Comparison of ENCODE assay signal across 20 cellular contexts in the genomic region with DNA sequence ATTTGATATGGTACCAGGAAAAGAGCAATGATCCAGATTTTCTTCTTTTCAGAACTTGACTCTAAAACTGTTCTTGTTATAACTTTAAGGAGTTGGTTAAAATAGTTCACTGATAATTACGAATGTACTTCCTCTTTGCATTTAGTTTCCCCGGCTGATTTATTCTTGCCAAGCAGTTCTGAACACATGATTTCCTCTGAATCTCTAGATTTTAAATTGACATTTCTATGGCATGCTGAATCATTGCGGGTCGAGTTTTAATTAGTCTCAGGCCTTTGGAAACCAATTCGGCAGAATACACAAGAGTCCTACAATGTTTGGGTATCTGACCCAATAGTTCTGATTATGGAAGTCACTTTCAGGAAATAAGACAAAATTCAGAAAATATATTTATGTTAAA. TPM values are rescaled to one million over a fixed set of nuclear protein-coding genes. Genes with fewer than 3 reads are reported as not detected.
DNase-seq lines count a peak whose midpoint lies in the region; ATAC-seq and TF ChIP-seq lines count a peak whose summit lies in the region.
"Had no signal": no experiment of that assay in that cellular context is flagged by ENCODE, and none has a peak within 500 bp of the region (broad histone marks: within the 10 kb centered on the region; RNA-seq: fewer than 3 reads in every experiment).

No MANE protein-coding gene starts in this region.

- no peaks in the 10 kb centered on the region for H3K36me3 ChIP-seq in heart left ventricle
- H3K36me3 ChIP-seq: brain microvascular endothelial cell had no signal

- WGBS in heart left ventricle, 4 donors: 35 to 47% (median 42%) methylated on average over 5 of the region's 5 CpGs

- H3K27me3 Mint-ChIP-seq in activated naive CD8-positive, alpha-beta T cell: no peaks in the 10 kb centered on the region
- H3K27me3 Mint-ChIP-seq in memory B cell: no peaks in the 10 kb centered on the region
- H3K27me3 Mint-ChIP-seq: activated CD4-positive, alpha-beta T cell treated with anti-CD3 and anti-CD28 coated beads, Interleukin-2, amount 10 ng/mL, durations not matched to agents 7 days and 5 days had no signal

- no peak for TF ChIP-seq POLR2A in heart left ventricle (IDR thresholded peaks at IDR 0.05)

- H3K4me1 ChIP-seq in heart left ventricle: peaks cover 0 to 11% (median 0%) of the 10 kb centered on the region in 12 donors
- H3K4me1 ChIP-seq: Caco-2, foreskin keratinocyte had no signal

- H3K27ac ChIP-seq in heart left ventricle: no peak overlapping the region
- H3K27ac ChIP-seq: brain microvascular endothelial cell, foreskin keratinocyte had no signal

- peak overlapping the region; percentile 56 for H3K4me3 Mint-ChIP-seq in activated naive CD8-positive, alpha-beta T cell
- peak overlapping the region; percentile 51 for H3K4me3 Mint-ChIP-seq in memory B cell
- H3K4me3 Mint-ChIP-seq: activated CD4-positive, alpha-beta T cell treated with anti-CD3 and anti-CD28 coated beads, Interleukin-2, amount 10 ng/mL, durations not matched to agents 7 days and 5 days had no signal

- no peaks in the 10 kb centered on the region for H3K9me3 ChIP-seq in heart left ventricle
- H3K9me3 ChIP-seq: Caco-2 had no signal

- no peak for TF ChIP-seq CTCF in heart left ventricle (IDR thresholded peaks at IDR 0.05)

- H3K36me3 Mint-ChIP-seq in activated naive CD8-positive, alpha-beta T cell: peaks cover 3% of the 10 kb centered on the region
- H3K36me3 Mint-ChIP-seq in memory B cell: no peaks in the 10 kb centered on the region

- no peak overlapping the region for H3K4me3 ChIP-seq in heart left ventricle

- H3K27ac Mint-ChIP-seq in activated naive CD8-positive, alpha-beta T cell: peak overlapping the region; percentile 68
- H3K27ac Mint-ChIP-seq in memory B cell: peak overlapping the region; percentile 49
- H3K27ac Mint-ChIP-seq: activated CD4-positive, alpha-beta T cell treated with anti-CD3 and anti-CD28 coated beads, Interleukin-2, amount 10 ng/mL, durations not matched to agents 7 days and 5 days had no signal

- DNase-seq in GDM1 (lab: John Stamatoyannopoulos, UW) (peak; percentile 13), MV-4-11 (lab: John Stamatoyannopoulos, UW) (peak; percentile 58), memory B cell (ENCODE audit: low spot score in 2 of 2) (no peak), HPDE6-E6E7 (ENCODE audit: extremely low spot score) (no peak), heart left ventricle (no peak)
- DNase-seq: activated CD4-positive, alpha-beta T cell treated with anti-CD3 and anti-CD28 coated beads, Interleukin-2, amount 10 ng/mL, durations not matched to agents 7 days and 5 days; brain microvascular endothelial cell; Caco-2; effector CD4-positive, alpha-beta T cell; foreskin keratinocyte; GF-D8; GOT3; mesenchymal stem cell; NCI-H1417; NCI-H226; stimulated activated CD4-positive, alpha-beta T cell treated with anti-CD3 and anti-CD28 coated beads, Interleukin-4, amount 100 ng/mL, for 24 hours had no signal

- ATAC-seq in memory B cell (ENCODE audit: low read depth): peak; percentile 39
- ATAC-seq in GM18517 (IDR thresholded peaks at IDR 0.05; ENCODE audit: unreplicated experiment): no peak
- no peak for ATAC-seq in heart left ventricle
- ATAC-seq in HG03175 (IDR thresholded peaks at IDR 0.05; ENCODE audit: unreplicated experiment): no peak
- ATAC-seq: foreskin keratinocyte, HepG2 had no signal

- H3K9me3 Mint-ChIP-seq in activated naive CD8-positive, alpha-beta T cell (ENCODE audit: low read depth): no peaks in the 10 kb centered on the region
- H3K9me3 Mint-ChIP-seq in memory B cell: no peaks in the 10 kb centered on the region

- H3K27me3 ChIP-seq in heart left ventricle: no peaks in the 10 kb centered on the region
- H3K27me3 ChIP-seq: brain microvascular endothelial cell, foreskin keratinocyte had no signal

- intact Hi-C loops in heart left ventricle (cut with DNase I): no loop called here

- H3K4me1 Mint-ChIP-seq in activated naive CD8-positive, alpha-beta T cell (ENCODE audit: low read depth): peaks cover 43% of the 10 kb centered on the region
- peaks cover 43% of the 10 kb centered on the region for H3K4me1 Mint-ChIP-seq in memory B cell

RNA-seq across cellular contexts. Expression of a gene that starts 37.3 kb away (rescaled TPM):
- total RNA-seq in heart left ventricle: 1 to 10 TPM in 1 of 9 donors, under 1 TPM in 7, not detected in 1; 0.11 to 1.5 (median 0.40) TPM
- polyA plus RNA-seq in heart left ventricle: under 1 TPM; 0.08 to 0.61 TPM
- polyA plus RNA-seq: HepG2 had no signal

Comparison
In these comparisons a context has a peak if more than half of its experiments do, and no peak if none do; other contexts are left out.
1. DNase-seq: peak in GDM1 (single experiment) and MV-4-11 (single experiment); none in memory B cell (0 of 2), HPDE6-E6E7 (single experiment) and heart left ventricle (0 of 5).